In the genomic region with DNA sequence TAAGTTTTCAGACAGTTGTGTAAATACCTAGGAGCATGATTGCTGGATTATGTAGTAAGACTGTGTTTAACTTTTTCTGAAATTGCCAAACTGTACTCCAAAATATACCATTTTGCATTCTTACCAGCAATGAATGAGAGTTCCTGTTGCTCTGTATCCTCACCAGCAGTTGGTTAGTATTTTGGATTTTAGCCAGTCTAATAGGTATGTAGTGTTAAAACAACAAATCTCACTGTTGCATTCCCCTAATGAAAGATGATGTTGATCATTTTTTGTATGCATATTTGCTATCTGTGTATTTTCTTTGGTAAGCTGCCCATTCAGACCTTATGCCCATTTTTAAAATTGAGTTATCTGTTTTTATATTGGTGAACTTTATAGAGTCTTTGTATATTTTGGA, we compare ENCODE assay signal across 2 cellular contexts.
TF ChIP-seq lines count a peak whose summit lies in the region.

No MANE protein-coding gene starts in this region.

TF ChIP-seq in IMR-90, 13 proteins besides CTCF, POLR2A, EP300 and RAD21 (continued from another document):
- TF ChIP-seq, protein P1, sequence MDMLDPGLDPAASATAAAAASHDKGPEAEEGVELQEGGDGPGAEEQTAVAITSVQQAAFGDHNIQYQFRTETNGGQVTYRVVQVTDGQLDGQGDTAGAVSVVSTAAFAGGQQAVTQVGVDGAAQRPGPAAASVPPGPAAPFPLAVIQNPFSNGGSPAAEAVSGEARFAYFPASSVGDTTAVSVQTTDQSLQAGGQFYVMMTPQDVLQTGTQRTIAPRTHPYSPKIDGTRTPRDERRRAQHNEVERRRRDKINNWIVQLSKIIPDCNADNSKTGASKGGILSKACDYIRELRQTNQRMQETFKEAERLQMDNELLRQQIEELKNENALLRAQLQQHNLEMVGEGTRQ (IDR thresholded peaks at IDR 0.05; ENCODE audit: low read depth, low read length): no peak
- TF ChIP-seq, protein P2, sequence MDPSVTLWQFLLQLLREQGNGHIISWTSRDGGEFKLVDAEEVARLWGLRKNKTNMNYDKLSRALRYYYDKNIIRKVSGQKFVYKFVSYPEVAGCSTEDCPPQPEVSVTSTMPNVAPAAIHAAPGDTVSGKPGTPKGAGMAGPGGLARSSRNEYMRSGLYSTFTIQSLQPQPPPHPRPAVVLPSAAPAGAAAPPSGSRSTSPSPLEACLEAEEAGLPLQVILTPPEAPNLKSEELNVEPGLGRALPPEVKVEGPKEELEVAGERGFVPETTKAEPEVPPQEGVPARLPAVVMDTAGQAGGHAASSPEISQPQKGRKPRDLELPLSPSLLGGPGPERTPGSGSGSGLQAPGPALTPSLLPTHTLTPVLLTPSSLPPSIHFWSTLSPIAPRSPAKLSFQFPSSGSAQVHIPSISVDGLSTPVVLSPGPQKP (IDR thresholded peaks at IDR 0.05; ENCODE audit: borderline replicate concordance, low read depth, low read length): no peak
- TF ChIP-seq CEBPB (IDR thresholded peaks at IDR 0.05; ENCODE audit: low read depth, low read length): no peak
- TF ChIP-seq MXI1 (IDR thresholded peaks at IDR 0.05; ENCODE audit: borderline replicate concordance, low read depth, low read length): no peak
- no peak for TF ChIP-seq BHLHE40 (IDR thresholded peaks at IDR 0.05; ENCODE audit: low read depth, low read length)
- TF ChIP-seq FOS (IDR thresholded peaks at IDR 0.05; ENCODE audit: low read depth, low read length): no peak
- no peak for TF ChIP-seq SMC3 (IDR thresholded peaks at IDR 0.05; ENCODE audit: low read depth, low read length)
- TF ChIP-seq RFX5 (IDR thresholded peaks at IDR 0.05; ENCODE audit: low read depth, low read length): no peak
- TF ChIP-seq MAFK (IDR thresholded peaks at IDR 0.05; ENCODE audit: low read depth, low read length): no peak
- TF ChIP-seq CHD1 (IDR thresholded peaks at IDR 0.05; ENCODE audit: low read depth, low read length): no peak

TF ChIP-seq in SK-N-SH, 30 proteins besides CTCF, POLR2A, EP300 and RAD21 (continued from another document):
- TF ChIP-seq, protein P3, sequence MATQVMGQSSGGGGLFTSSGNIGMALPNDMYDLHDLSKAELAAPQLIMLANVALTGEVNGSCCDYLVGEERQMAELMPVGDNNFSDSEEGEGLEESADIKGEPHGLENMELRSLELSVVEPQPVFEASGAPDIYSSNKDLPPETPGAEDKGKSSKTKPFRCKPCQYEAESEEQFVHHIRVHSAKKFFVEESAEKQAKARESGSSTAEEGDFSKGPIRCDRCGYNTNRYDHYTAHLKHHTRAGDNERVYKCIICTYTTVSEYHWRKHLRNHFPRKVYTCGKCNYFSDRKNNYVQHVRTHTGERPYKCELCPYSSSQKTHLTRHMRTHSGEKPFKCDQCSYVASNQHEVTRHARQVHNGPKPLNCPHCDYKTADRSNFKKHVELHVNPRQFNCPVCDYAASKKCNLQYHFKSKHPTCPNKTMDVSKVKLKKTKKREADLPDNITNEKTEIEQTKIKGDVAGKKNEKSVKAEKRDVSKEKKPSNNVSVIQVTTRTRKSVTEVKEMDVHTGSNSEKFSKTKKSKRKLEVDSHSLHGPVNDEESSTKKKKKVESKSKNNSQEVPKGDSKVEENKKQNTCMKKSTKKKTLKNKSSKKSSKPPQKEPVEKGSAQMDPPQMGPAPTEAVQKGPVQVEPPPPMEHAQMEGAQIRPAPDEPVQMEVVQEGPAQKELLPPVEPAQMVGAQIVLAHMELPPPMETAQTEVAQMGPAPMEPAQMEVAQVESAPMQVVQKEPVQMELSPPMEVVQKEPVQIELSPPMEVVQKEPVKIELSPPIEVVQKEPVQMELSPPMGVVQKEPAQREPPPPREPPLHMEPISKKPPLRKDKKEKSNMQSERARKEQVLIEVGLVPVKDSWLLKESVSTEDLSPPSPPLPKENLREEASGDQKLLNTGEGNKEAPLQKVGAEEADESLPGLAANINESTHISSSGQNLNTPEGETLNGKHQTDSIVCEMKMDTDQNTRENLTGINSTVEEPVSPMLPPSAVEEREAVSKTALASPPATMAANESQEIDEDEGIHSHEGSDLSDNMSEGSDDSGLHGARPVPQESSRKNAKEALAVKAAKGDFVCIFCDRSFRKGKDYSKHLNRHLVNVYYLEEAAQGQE (IDR thresholded peaks at IDR 0.05; ENCODE audit: low read depth, low read length): no peak
- TF ChIP-seq NRF1 (IDR thresholded peaks at IDR 0.05; ENCODE audit: low read depth, low read length) (no peak), EZH2phosphoT487 (IDR thresholded peaks at IDR 0.05; ENCODE audit: borderline replicate concordance, low read depth) (no peak), RCOR1 (IDR thresholded peaks at IDR 0.05; ENCODE audit: low read length) (no peak), JUND (IDR thresholded peaks at IDR 0.05) (no peak), NFIC (IDR thresholded peaks at IDR 0.05; ENCODE audit: borderline replicate concordance) (no peak), POLR2AphosphoS5 (IDR thresholded peaks at IDR 0.05; ENCODE audit: low read depth, low read length) (no peak), SMC3 (IDR thresholded peaks at IDR 0.05; ENCODE audit: low read depth, low read length) (no peak), YY1 (IDR thresholded peaks at IDR 0.05; ENCODE audit: low read depth) (no peak), TCF12 (IDR thresholded peaks at IDR 0.05) (no peak), TAF1 (IDR thresholded peaks at IDR 0.05; ENCODE audit: borderline replicate concordance, low read depth, low read length) (no peak), GABPA (IDR thresholded peaks at IDR 0.05; ENCODE audit: low read depth) (no peak)
- TF ChIP-seq, protein P4, sequence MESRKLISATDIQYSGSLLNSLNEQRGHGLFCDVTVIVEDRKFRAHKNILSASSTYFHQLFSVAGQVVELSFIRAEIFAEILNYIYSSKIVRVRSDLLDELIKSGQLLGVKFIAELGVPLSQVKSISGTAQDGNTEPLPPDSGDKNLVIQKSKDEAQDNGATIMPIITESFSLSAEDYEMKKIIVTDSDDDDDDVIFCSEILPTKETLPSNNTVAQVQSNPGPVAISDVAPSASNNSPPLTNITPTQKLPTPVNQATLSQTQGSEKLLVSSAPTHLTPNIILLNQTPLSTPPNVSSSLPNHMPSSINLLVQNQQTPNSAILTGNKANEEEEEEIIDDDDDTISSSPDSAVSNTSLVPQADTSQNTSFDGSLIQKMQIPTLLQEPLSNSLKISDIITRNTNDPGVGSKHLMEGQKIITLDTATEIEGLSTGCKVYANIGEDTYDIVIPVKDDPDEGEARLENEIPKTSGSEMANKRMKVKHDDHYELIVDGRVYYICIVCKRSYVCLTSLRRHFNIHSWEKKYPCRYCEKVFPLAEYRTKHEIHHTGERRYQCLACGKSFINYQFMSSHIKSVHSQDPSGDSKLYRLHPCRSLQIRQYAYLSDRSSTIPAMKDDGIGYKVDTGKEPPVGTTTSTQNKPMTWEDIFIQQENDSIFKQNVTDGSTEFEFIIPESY (IDR thresholded peaks at IDR 0.05; ENCODE audit: borderline replicate concordance, low read depth): no peak
- TF ChIP-seq, protein P5, sequence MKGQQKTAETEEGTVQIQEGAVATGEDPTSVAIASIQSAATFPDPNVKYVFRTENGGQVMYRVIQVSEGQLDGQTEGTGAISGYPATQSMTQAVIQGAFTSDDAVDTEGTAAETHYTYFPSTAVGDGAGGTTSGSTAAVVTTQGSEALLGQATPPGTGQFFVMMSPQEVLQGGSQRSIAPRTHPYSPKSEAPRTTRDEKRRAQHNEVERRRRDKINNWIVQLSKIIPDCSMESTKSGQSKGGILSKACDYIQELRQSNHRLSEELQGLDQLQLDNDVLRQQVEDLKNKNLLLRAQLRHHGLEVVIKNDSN (IDR thresholded peaks at IDR 0.05; ENCODE audit: borderline replicate concordance, low read depth): no peak
- TF ChIP-seq, protein P6, sequence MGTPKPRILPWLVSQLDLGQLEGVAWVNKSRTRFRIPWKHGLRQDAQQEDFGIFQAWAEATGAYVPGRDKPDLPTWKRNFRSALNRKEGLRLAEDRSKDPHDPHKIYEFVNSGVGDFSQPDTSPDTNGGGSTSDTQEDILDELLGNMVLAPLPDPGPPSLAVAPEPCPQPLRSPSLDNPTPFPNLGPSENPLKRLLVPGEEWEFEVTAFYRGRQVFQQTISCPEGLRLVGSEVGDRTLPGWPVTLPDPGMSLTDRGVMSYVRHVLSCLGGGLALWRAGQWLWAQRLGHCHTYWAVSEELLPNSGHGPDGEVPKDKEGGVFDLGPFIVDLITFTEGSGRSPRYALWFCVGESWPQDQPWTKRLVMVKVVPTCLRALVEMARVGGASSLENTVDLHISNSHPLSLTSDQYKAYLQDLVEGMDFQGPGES (IDR thresholded peaks at IDR 0.05; ENCODE audit: low read depth, low read length): no peak
